In genomic region chr16:5604770-5605169, GRCh38 we compare ENCODE assay signal across 1 cellular context.
TF ChIP-seq lines count a peak whose summit lies in the region.

No MANE protein-coding gene starts in this region.

TF ChIP-seq in HepG2, 621 proteins besides CTCF, POLR2A, EP300 and RAD21 (continued from another document):
- TF ChIP-seq STAG1 (CRISPR knock-in tag; IDR thresholded peaks at IDR 0.05) = peak; percentile 68
